ENCODE assay signal across 8 cellular contexts in genomic region chr15:67146875-67147381, GRCh38.
A peak's percentile ranks its signal among the peaks of the same experiment; 100 is the strongest.
DNase-seq lines count a peak whose midpoint lies in the region; ATAC-seq and TF ChIP-seq lines count a peak whose summit lies in the region.

No MANE protein-coding gene starts in this region.

- TF ChIP-seq POLR2A in lower leg skin (IDR thresholded peaks at IDR 0.05) = no peak

- H3K27me3 Mint-ChIP-seq in T-helper 2 cell treated with Interferon-gamma antibody and Interleukin-4, amounts not matched to agents 5 μg/mL and 100 μg/mL, for 36 hours (ENCODE audit: low read depth) = no peaks in the 10 kb centered on the region
- H3K27me3 Mint-ChIP-seq in activated T-cell treated with anti-CD3 and anti-CD28 coated beads, Interleukin-2, amount 50 U/mL, for 24 hours = no peaks in the 10 kb centered on the region

- peaks cover 77% of the 10 kb centered on the region for H3K4me1 ChIP-seq in cardiac muscle cell (ENCODE audit: low read depth)

- no peaks in the 10 kb centered on the region for H3K27me3 ChIP-seq in cardiac muscle cell

- TF ChIP-seq CTCF in cardiac muscle cell (IDR thresholded peaks at IDR 0.05; ENCODE audit: low read depth, low read length) (no peak), lower leg skin (IDR thresholded peaks at IDR 0.05) (no peak)

- peak overlapping the region; percentile 71 for H3K27ac Mint-ChIP-seq in T-helper 2 cell treated with Interferon-gamma antibody and Interleukin-4, amounts not matched to agents 5 μg/mL and 100 μg/mL, for 36 hours
- H3K27ac Mint-ChIP-seq in activated T-cell treated with anti-CD3 and anti-CD28 coated beads, Interleukin-2, amount 50 U/mL, for 24 hours = peak overlapping the region; percentile 83

- WGBS in lower leg skin, 2 donors = 22 to 24% methylated on average over 10 of the region's 10 CpGs

- no peaks in the 10 kb centered on the region for H3K9me3 ChIP-seq in cardiac muscle cell (ENCODE audit: low read depth)

- H3K36me3 Mint-ChIP-seq in T-helper 2 cell treated with Interferon-gamma antibody and Interleukin-4, amounts not matched to agents 5 μg/mL and 100 μg/mL, for 36 hours (ENCODE audit: low read depth) = peaks cover 8% of the 10 kb centered on the region
- H3K36me3 Mint-ChIP-seq in activated T-cell treated with anti-CD3 and anti-CD28 coated beads, Interleukin-2, amount 50 U/mL, for 24 hours (ENCODE audit: low read depth) = peaks cover 4% of the 10 kb centered on the region

- H3K9me3 Mint-ChIP-seq in T-helper 2 cell treated with Interferon-gamma antibody and Interleukin-4, amounts not matched to agents 5 μg/mL and 100 μg/mL, for 36 hours = no peaks in the 10 kb centered on the region
- no peaks in the 10 kb centered on the region for H3K9me3 Mint-ChIP-seq in activated T-cell treated with anti-CD3 and anti-CD28 coated beads, Interleukin-2, amount 50 U/mL, for 24 hours

- ATAC-seq in GM21619 (IDR thresholded peaks at IDR 0.05; ENCODE audit: unreplicated experiment) = no peak

- peak overlapping the region; percentile 47 for H3K4me3 Mint-ChIP-seq in T-helper 2 cell treated with Interferon-gamma antibody and Interleukin-4, amounts not matched to agents 5 μg/mL and 100 μg/mL, for 36 hours
- peak overlapping the region; percentile 44 for H3K4me3 Mint-ChIP-seq in activated T-cell treated with anti-CD3 and anti-CD28 coated beads, Interleukin-2, amount 50 U/mL, for 24 hours

- H3K4me3 ChIP-seq in cardiac muscle cell = no peak overlapping the region
- H3K4me3 ChIP-seq in lower leg skin (ENCODE audit: low read depth, poor library complexity, severe bottlenecking) = no peak overlapping the region

- intact Hi-C loops in lower leg skin (cut with DNase I; ENCODE audit: low total_unique reads) = no loop called here

- peaks cover 69% of the 10 kb centered on the region for H3K4me1 Mint-ChIP-seq in T-helper 2 cell treated with Interferon-gamma antibody and Interleukin-4, amounts not matched to agents 5 μg/mL and 100 μg/mL, for 36 hours (ENCODE audit: low read depth)
- H3K4me1 Mint-ChIP-seq in activated T-cell treated with anti-CD3 and anti-CD28 coated beads, Interleukin-2, amount 50 U/mL, for 24 hours (ENCODE audit: low read depth) = peaks cover 89% of the 10 kb centered on the region

- peak; percentile 42 for DNase-seq in T-helper 2 cell treated with Interferon-gamma antibody and Interleukin-4, amounts not matched to agents 5 μg/mL and 100 μg/mL, for 36 hours (ENCODE audit: low spot score)
- DNase-seq in T-helper 2 cell (no peak), cardiac muscle cell (ENCODE audit: low read depth in 1 of 2, low spot score in 1 of 2) (peak in 1 of 2 donors; percentile 93), retina (peak; percentile 46), NCI-H345 (lab: John Stamatoyannopoulos, UW) (no peak), lower leg skin (ENCODE audit: low spot score in 2 of 2) (no peak)
- peak; percentile 48 for DNase-seq in activated T-cell treated with anti-CD3 and anti-CD28 coated beads, Interleukin-2, amount 50 U/mL, for 24 hours

- H3K36me3 ChIP-seq in cardiac muscle cell = no peaks in the 10 kb centered on the region

- H3K27ac ChIP-seq in cardiac muscle cell = peak overlapping the region; percentile 37

Comparison
In these comparisons a context has a peak if more than half of its experiments do, and no peak if none do; other contexts are left out.
1. DNase-seq: peak in T-helper 2 cell treated with Interferon-gamma antibody and Interleukin-4, amounts not matched to agents 5 μg/mL and 100 μg/mL, for 36 hours (single experiment), activated T-cell treated with anti-CD3 and anti-CD28 coated beads, Interleukin-2, amount 50 U/mL, for 24 hours (single experiment) and retina (single experiment); none in T-helper 2 cell (0 of 5), NCI-H345 (single experiment) and lower leg skin (0 of 2).